ENCODE assay signal across 7 cellular contexts in genomic region chr16:50630394-50631020, GRCh38. TPM values are rescaled to one million over a fixed set of nuclear protein-coding genes. Genes with fewer than 3 reads are reported as not detected.
"Had no signal": no experiment of that assay in that cellular context is flagged by ENCODE, and none has a peak within 500 bp of the region (broad histone marks: within the 10 kb centered on the region; RNA-seq: fewer than 3 reads in every experiment).

No MANE protein-coding gene starts in this region.

- H3K4me3 Mint-ChIP-seq: GM23338 had no signal

- H3K4me2 ChIP-seq: GM23338 had no signal

- H2AFZ ChIP-seq: GM23338 had no signal

- H3K27ac Mint-ChIP-seq: GM23338 had no signal

- DNase-seq: H7, HCEC 1CT, KG1 had no signal

- H3K4me3 ChIP-seq: GM23338, K562 had no signal

- H3K9me3 Mint-ChIP-seq: GM23338 had no signal

- FAIRE-seq: H1, HTR-8/SVneo, K562 had no signal

- ATAC-seq: GM23338, K562 had no signal

RNA-seq across cellular contexts. Expression of gene SNX20, which starts 50.6 kb away (rescaled TPM):
- total RNA-seq: GM23338, H1, H7 had no signal
- polyA plus RNA-seq: GM23338, H1, K562 had no signal
